Comparison of ENCODE assay signal across 39 cellular contexts in genomic region chr11:114609429-114609828, GRCh38. TPM values are rescaled to one million over a fixed set of nuclear protein-coding genes. Genes with fewer than 3 reads are reported as not detected.
"Had no signal": no experiment of that assay in that cellular context is flagged by ENCODE, and none has a peak within 500 bp of the region (broad histone marks: within the 10 kb centered on the region; RNA-seq: fewer than 3 reads in every experiment).

No MANE protein-coding gene starts in this region.

- H3K27me3 Mint-ChIP-seq: activated B cell treated with CpG ODN at 0.5 μM for 24 hours; activated CD4-positive, alpha-beta T cell treated with anti-CD3 and anti-CD28 coated beads for 36 hours; activated CD4-positive, alpha-beta T cell treated with anti-CD3 and anti-CD28 coated beads, Interleukin-2, amount 10 ng/mL, durations not matched to agents 7 days and 5 days; activated CD8-positive, alpha-beta T cell treated with anti-CD3 and anti-CD28 coated beads for 36 hours; activated naive CD4-positive, alpha-beta T cell treated with anti-CD3 and anti-CD28 coated beads, Interleukin-2, amount 50 U/mL, for 24 hours; activated naive CD8-positive, alpha-beta T cell treated with anti-CD3 and anti-CD28 coated beads for 36 hours; activated naive CD8-positive, alpha-beta T cell treated with anti-CD3 and anti-CD28 coated beads, Interleukin-2, amount 50 U/mL, for 24 hours; dendritic cell treated with granulocyte-macrophage colony-stimulating factor and Interleukin-4, amounts not matched to agents 40 ng/mL and 50 ng/mL, for 4 days; T-helper 17 cell had no signal

- H3K4me1 ChIP-seq: adrenal gland, body of pancreas, esophagus squamous epithelium, gastroesophageal sphincter, heart right ventricle had no signal

- H3K36me3 ChIP-seq: adrenal gland, esophagus squamous epithelium, gastroesophageal sphincter, heart right ventricle, WERI-Rb-1 had no signal

- H3K27ac ChIP-seq: adrenal gland, body of pancreas, coronary artery, dorsolateral prefrontal cortex, esophagus squamous epithelium, gastroesophageal sphincter, heart right ventricle, hepatocyte, WERI-Rb-1 had no signal

- DNase-seq: activated B cell treated with CpG ODN at 0.5 μM for 24 hours; activated CD4-positive, alpha-beta T cell treated with anti-CD3 and anti-CD28 coated beads for 36 hours; activated CD4-positive, alpha-beta T cell treated with anti-CD3 and anti-CD28 coated beads, Interleukin-2, amount 10 ng/mL, durations not matched to agents 7 days and 5 days; activated CD4-positive, alpha-beta T cell treated with anti-CD3 and anti-CD28 coated beads, Interleukin-2, amount 50 U/mL, for 4 hours; activated CD4-positive, CD25-positive, alpha-beta regulatory T cell treated with anti-CD3 and anti-CD28 coated beads, Interleukin-2, amount 50 U/mL, for 72 hours; activated CD8-positive, alpha-beta memory T cell treated with anti-CD3 and anti-CD28 coated beads for 24 hours; activated CD8-positive, alpha-beta T cell treated with anti-CD3 and anti-CD28 coated beads for 36 hours; activated effector memory CD4-positive, alpha-beta T cell treated with anti-CD3 and anti-CD28 coated beads, Interleukin-2, amount 50 U/mL, for 16 hours; activated naive CD4-positive, alpha-beta T cell treated with anti-CD3 and anti-CD28 coated beads for 36 hours; activated naive CD8-positive, alpha-beta T cell treated with anti-CD3 and anti-CD28 coated beads for 36 hours; activated naive CD8-positive, alpha-beta T cell treated with anti-CD3 and anti-CD28 coated beads, Interleukin-2, amount 50 U/mL, for 24 hours; activated T-cell treated with anti-CD3 and anti-CD28 coated beads, Interleukin-2, amount 50 U/mL, for 1 hour; activated T-cell treated with anti-CD3 and anti-CD28 coated beads, Interleukin-2, amount 50 U/mL, for 48 hours; adrenal gland; amygdala; aorta; body of pancreas; caudate nucleus; dorsolateral prefrontal cortex; effector memory CD4-positive, alpha-beta T cell; erythroblast; esophagus squamous epithelium; foreskin melanocyte; heart right ventricle; T-helper 1 cell; T-helper 17 cell; T1000; WERI-Rb-1 had no signal

- H3K4me3 ChIP-seq: adrenal gland, body of pancreas, coronary artery, dorsolateral prefrontal cortex, esophagus squamous epithelium, gastroesophageal sphincter, heart right ventricle, hepatocyte had no signal

- H3K9me3 ChIP-seq: adrenal gland, body of pancreas, gastroesophageal sphincter had no signal

- H3K36me3 Mint-ChIP-seq: activated naive CD4-positive, alpha-beta T cell treated with anti-CD3 and anti-CD28 coated beads, Interleukin-2, amount 50 U/mL, for 24 hours; activated naive CD8-positive, alpha-beta T cell treated with anti-CD3 and anti-CD28 coated beads for 36 hours had no signal

- H3K4me3 Mint-ChIP-seq: activated B cell treated with CpG ODN at 0.5 μM for 24 hours; activated CD4-positive, alpha-beta T cell treated with anti-CD3 and anti-CD28 coated beads for 36 hours; activated CD4-positive, alpha-beta T cell treated with anti-CD3 and anti-CD28 coated beads, Interleukin-2, amount 10 ng/mL, durations not matched to agents 7 days and 5 days; activated CD8-positive, alpha-beta T cell treated with anti-CD3 and anti-CD28 coated beads for 36 hours; activated naive CD4-positive, alpha-beta T cell treated with anti-CD3 and anti-CD28 coated beads for 36 hours; activated naive CD4-positive, alpha-beta T cell treated with anti-CD3 and anti-CD28 coated beads, Interleukin-2, amount 50 U/mL, for 24 hours; activated naive CD8-positive, alpha-beta T cell treated with anti-CD3 and anti-CD28 coated beads for 36 hours; activated naive CD8-positive, alpha-beta T cell treated with anti-CD3 and anti-CD28 coated beads, Interleukin-2, amount 50 U/mL, for 24 hours; activated T-helper 1 cell treated with anti-CD3 and anti-CD28 coated beads, Interleukin-12 subunit alpha, Interleukin-12 subunit beta, Interleukin-2, Interleukin-4 antibody, amounts not matched to agents 30 ng/mL and 10 ng/mL and 1 ng/mL, durations not matched to agents 14 hours and 24 hours and 36 hours; dendritic cell treated with granulocyte-macrophage colony-stimulating factor and Interleukin-4, amounts not matched to agents 40 ng/mL and 50 ng/mL, for 4 days; T-helper 17 cell; T-helper 2 cell treated with Interferon-gamma antibody and Interleukin-4, amounts not matched to agents 5 μg/mL and 100 μg/mL, for 36 hours had no signal

- ATAC-seq: activated CD4-positive, alpha-beta T cell treated with anti-CD3 and anti-CD28 coated beads for 36 hours; activated CD8-positive, alpha-beta T cell treated with anti-CD3 and anti-CD28 coated beads for 36 hours; activated naive CD8-positive, alpha-beta T cell treated with anti-CD3 and anti-CD28 coated beads, Interleukin-2, amount 50 U/mL, for 24 hours; body of pancreas; gastroesophageal sphincter; heart right ventricle; T-helper 17 cell had no signal

- H3K9me3 Mint-ChIP-seq: activated B cell treated with CpG ODN at 0.5 μM for 24 hours; activated naive CD4-positive, alpha-beta T cell treated with anti-CD3 and anti-CD28 coated beads for 36 hours; activated naive CD4-positive, alpha-beta T cell treated with anti-CD3 and anti-CD28 coated beads, Interleukin-2, amount 50 U/mL, for 24 hours; activated naive CD8-positive, alpha-beta T cell treated with anti-CD3 and anti-CD28 coated beads for 36 hours; dendritic cell treated with granulocyte-macrophage colony-stimulating factor and Interleukin-4, amounts not matched to agents 40 ng/mL and 50 ng/mL, for 4 days had no signal

- H3K27me3 ChIP-seq: adrenal gland, body of pancreas, dorsolateral prefrontal cortex, esophagus squamous epithelium, gastroesophageal sphincter, heart right ventricle, hepatocyte had no signal

- H3K27ac Mint-ChIP-seq: activated B cell treated with CpG ODN at 0.5 μM for 24 hours; activated CD4-positive, alpha-beta T cell treated with anti-CD3 and anti-CD28 coated beads for 36 hours; activated CD4-positive, alpha-beta T cell treated with anti-CD3 and anti-CD28 coated beads, Interleukin-2, amount 10 ng/mL, durations not matched to agents 7 days and 5 days; activated CD8-positive, alpha-beta T cell treated with anti-CD3 and anti-CD28 coated beads for 36 hours; activated naive CD4-positive, alpha-beta T cell treated with anti-CD3 and anti-CD28 coated beads for 36 hours; activated naive CD4-positive, alpha-beta T cell treated with anti-CD3 and anti-CD28 coated beads, Interleukin-2, amount 50 U/mL, for 24 hours; activated naive CD8-positive, alpha-beta T cell treated with anti-CD3 and anti-CD28 coated beads for 36 hours; activated naive CD8-positive, alpha-beta T cell treated with anti-CD3 and anti-CD28 coated beads, Interleukin-2, amount 50 U/mL, for 24 hours; activated T-helper 1 cell treated with anti-CD3 and anti-CD28 coated beads, Interleukin-12 subunit alpha, Interleukin-12 subunit beta, Interleukin-2, Interleukin-4 antibody, amounts not matched to agents 30 ng/mL and 10 ng/mL and 1 ng/mL, durations not matched to agents 14 hours and 24 hours and 36 hours; activated T-helper 2 cell treated with anti-CD3 and anti-CD28 coated beads, Interferon-gamma antibody, Interleukin-2, Interleukin-4, amounts not matched to agents 10 μg/mL and 5 μg/mL and 100 μg/mL, durations not matched to agents 14 hours and 24 hours and 36 hours; dendritic cell treated with granulocyte-macrophage colony-stimulating factor and Interleukin-4, amounts not matched to agents 40 ng/mL and 50 ng/mL, for 4 days; T-helper 17 cell; T-helper 2 cell treated with Interferon-gamma antibody and Interleukin-4, amounts not matched to agents 5 μg/mL and 100 μg/mL, for 36 hours had no signal

- H3K4me1 Mint-ChIP-seq: activated B cell treated with CpG ODN at 0.5 μM for 24 hours; activated CD4-positive, alpha-beta T cell treated with anti-CD3 and anti-CD28 coated beads for 36 hours; activated CD4-positive, alpha-beta T cell treated with anti-CD3 and anti-CD28 coated beads, Interleukin-2, amount 10 ng/mL, durations not matched to agents 7 days and 5 days; activated naive CD4-positive, alpha-beta T cell treated with anti-CD3 and anti-CD28 coated beads, Interleukin-2, amount 50 U/mL, for 24 hours; activated naive CD8-positive, alpha-beta T cell treated with anti-CD3 and anti-CD28 coated beads for 36 hours; activated naive CD8-positive, alpha-beta T cell treated with anti-CD3 and anti-CD28 coated beads, Interleukin-2, amount 50 U/mL, for 24 hours; T-helper 17 cell had no signal

RNA-seq across cellular contexts. Expression of gene NXPE4, which starts 13.8 kb away (rescaled TPM):
- total RNA-seq: activated B cell treated with CpG ODN at 0.5 μM for 24 hours; activated CD4-positive, alpha-beta T cell treated with anti-CD3 and anti-CD28 coated beads for 36 hours; activated CD4-positive, alpha-beta T cell treated with anti-CD3 and anti-CD28 coated beads, Interleukin-2, amount 10 ng/mL, durations not matched to agents 7 days and 5 days; activated CD8-positive, alpha-beta T cell treated with anti-CD3 and anti-CD28 coated beads for 36 hours; activated naive CD4-positive, alpha-beta T cell treated with anti-CD3 and anti-CD28 coated beads for 36 hours; activated naive CD8-positive, alpha-beta T cell treated with anti-CD3 and anti-CD28 coated beads for 36 hours; activated T-helper 1 cell treated with anti-CD3 and anti-CD28 coated beads, Interleukin-12 subunit alpha, Interleukin-12 subunit beta, Interleukin-2, Interleukin-4 antibody, amounts not matched to agents 30 ng/mL and 10 ng/mL and 1 ng/mL, durations not matched to agents 14 hours and 24 hours and 36 hours; activated T-helper 2 cell treated with anti-CD3 and anti-CD28 coated beads, Interferon-gamma antibody, Interleukin-2, Interleukin-4, amounts not matched to agents 10 μg/mL and 5 μg/mL and 100 μg/mL, durations not matched to agents 14 hours and 24 hours and 36 hours; adrenal gland; body of pancreas; dorsolateral prefrontal cortex; fibroblast of lung; fibroblast of villous mesenchyme; glomerular endothelial cell; heart right ventricle; T-helper 17 cell had no signal
- polyA plus RNA-seq: adrenal gland, fibroblast of lung, heart right ventricle had no signal

RNA-seq across cellular contexts. Expression of gene NXPE1, which starts 49.7 kb away (rescaled TPM):
- total RNA-seq: activated B cell treated with CpG ODN at 0.5 μM for 24 hours; activated CD4-positive, alpha-beta T cell treated with anti-CD3 and anti-CD28 coated beads for 36 hours; activated CD4-positive, alpha-beta T cell treated with anti-CD3 and anti-CD28 coated beads, Interleukin-2, amount 10 ng/mL, durations not matched to agents 7 days and 5 days; activated CD8-positive, alpha-beta T cell treated with anti-CD3 and anti-CD28 coated beads for 36 hours; activated naive CD4-positive, alpha-beta T cell treated with anti-CD3 and anti-CD28 coated beads for 36 hours; activated naive CD8-positive, alpha-beta T cell treated with anti-CD3 and anti-CD28 coated beads for 36 hours; activated T-helper 1 cell treated with anti-CD3 and anti-CD28 coated beads, Interleukin-12 subunit alpha, Interleukin-12 subunit beta, Interleukin-2, Interleukin-4 antibody, amounts not matched to agents 30 ng/mL and 10 ng/mL and 1 ng/mL, durations not matched to agents 14 hours and 24 hours and 36 hours; activated T-helper 2 cell treated with anti-CD3 and anti-CD28 coated beads, Interferon-gamma antibody, Interleukin-2, Interleukin-4, amounts not matched to agents 10 μg/mL and 5 μg/mL and 100 μg/mL, durations not matched to agents 14 hours and 24 hours and 36 hours; aorta; body of pancreas; dorsolateral prefrontal cortex; esophagus squamous epithelium; fibroblast of lung; fibroblast of villous mesenchyme; gastroesophageal sphincter; glomerular endothelial cell; heart right ventricle; T-helper 17 cell had no signal
- polyA plus RNA-seq: adrenal gland, fibroblast of lung, hepatocyte had no signal
